In the genomic region with DNA sequence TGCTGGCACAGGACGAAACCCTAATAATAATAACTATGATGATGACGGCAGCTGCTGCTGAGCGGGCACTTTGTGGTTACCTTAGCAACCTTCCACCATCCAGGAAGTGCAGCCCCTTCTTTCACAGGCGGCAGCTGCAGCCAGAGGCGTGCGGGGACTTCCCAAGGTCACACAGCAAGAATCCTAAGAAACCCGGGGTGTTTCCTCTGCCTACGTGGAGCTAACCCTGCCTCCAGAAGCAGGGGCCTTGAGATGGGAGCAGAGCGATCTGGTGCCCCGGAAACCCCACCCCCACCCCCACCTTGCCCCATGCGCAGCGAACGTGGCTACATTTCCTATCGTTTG, we compare ENCODE assay signal across 8 cellular contexts. TPM values are rescaled to one million over a fixed set of nuclear protein-coding genes. Genes with fewer than 3 reads are reported as not detected.
DNase-seq lines count a peak whose midpoint lies in the region; ATAC-seq, FAIRE-seq and TF ChIP-seq lines count a peak whose summit lies in the region.

No MANE protein-coding gene starts in this region.

- no peak for FAIRE-seq in pancreas (lab: Jason Lieb, UNC)

- peak overlapping the region; percentile 24 for H3K4me3 ChIP-seq in fibroblast of pulmonary artery (replicated peaks; ENCODE audit: low read depth, low read length)
- H3K4me3 ChIP-seq in pancreas = peak overlapping the region in 3 of 4 donors; percentile 12 to 49 (median 44)
- H3K4me3 ChIP-seq in vagina = peak overlapping the region; percentile 52 to 62

- peaks cover 0 to 6% (median 0%) of the 10 kb centered on the region in 3 donors for H3K4me1 ChIP-seq in pancreas
- H3K4me1 ChIP-seq in vagina = peaks cover 41% of the 10 kb centered on the region

- peaks cover 2% of the 10 kb centered on the region for H3K36me3 Mint-ChIP-seq in activated T-helper 1 cell treated with anti-CD3 and anti-CD28 coated beads, Interleukin-12 subunit alpha, Interleukin-12 subunit beta, Interleukin-2, Interleukin-4 antibody, amounts not matched to agents 30 ng/mL and 10 ng/mL and 1 ng/mL, durations not matched to agents 14 hours and 24 hours and 36 hours (ENCODE audit: low read depth)

- intact Hi-C loops in activated T-helper 1 cell treated with anti-CD3 and anti-CD28 coated beads, Interleukin-12 subunit alpha, Interleukin-12 subunit beta, Interleukin-2, Interleukin-4 antibody, amounts not matched to agents 30 ng/mL and 10 ng/mL and 1 ng/mL, durations not matched to agents 14 hours and 24 hours and 36 hours (cut with micrococcal nuclease) = loop anchor here (1.0 to 10.0 kb wide), 9 partner anchors 18 to 1342 kb away; partner anchors contain the start of gene EIF1
- intact Hi-C loops in pancreas (cut with DNase I) (loop anchor here in 1 of 3 donors (10.0 kb wide), 2 partner anchors 762 to 1052 kb away; no protein-coding TSS in a partner anchor), vagina (cut with DNase I) (no loop called here)

- TF ChIP-seq POLR2A in vagina (IDR thresholded peaks at IDR 0.05) = no peak

- H3K27me3 ChIP-seq in pancreas (no peaks in the 10 kb centered on the region), vagina (no peaks in the 10 kb centered on the region)

- ATAC-seq in HG03159 (IDR thresholded peaks at IDR 0.05; ENCODE audit: unreplicated experiment) (peak; percentile 36), pancreas (peak; percentile 25 to 51 (median 40))

- H3K4me1 Mint-ChIP-seq in activated T-helper 1 cell treated with anti-CD3 and anti-CD28 coated beads, Interleukin-12 subunit alpha, Interleukin-12 subunit beta, Interleukin-2, Interleukin-4 antibody, amounts not matched to agents 30 ng/mL and 10 ng/mL and 1 ng/mL, durations not matched to agents 14 hours and 24 hours and 36 hours (ENCODE audit: low read depth) = peaks cover 60% of the 10 kb centered on the region

- H3K27ac ChIP-seq in pancreas = peak overlapping the region; percentile 67 to 92 (median 82)
- H3K27ac ChIP-seq in vagina = peak overlapping the region; percentile 97

- H3K9me3 Mint-ChIP-seq in activated T-helper 1 cell treated with anti-CD3 and anti-CD28 coated beads, Interleukin-12 subunit alpha, Interleukin-12 subunit beta, Interleukin-2, Interleukin-4 antibody, amounts not matched to agents 30 ng/mL and 10 ng/mL and 1 ng/mL, durations not matched to agents 14 hours and 24 hours and 36 hours = no peaks in the 10 kb centered on the region

- TF ChIP-seq CTCF in fibroblast of pulmonary artery (IDR thresholded peaks at IDR 0.05; ENCODE audit: low read length, missing control alignments) (no peak), pancreas (IDR thresholded peaks at IDR 0.05) (no peak), vagina (IDR thresholded peaks at IDR 0.05) (no peak)

- H3K27ac Mint-ChIP-seq in activated T-helper 1 cell treated with anti-CD3 and anti-CD28 coated beads, Interleukin-12 subunit alpha, Interleukin-12 subunit beta, Interleukin-2, Interleukin-4 antibody, amounts not matched to agents 30 ng/mL and 10 ng/mL and 1 ng/mL, durations not matched to agents 14 hours and 24 hours and 36 hours = peak overlapping the region; percentile 98

- peaks cover 7% of the 10 kb centered on the region for H3K27me3 Mint-ChIP-seq in activated T-helper 1 cell treated with anti-CD3 and anti-CD28 coated beads, Interleukin-12 subunit alpha, Interleukin-12 subunit beta, Interleukin-2, Interleukin-4 antibody, amounts not matched to agents 30 ng/mL and 10 ng/mL and 1 ng/mL, durations not matched to agents 14 hours and 24 hours and 36 hours (ENCODE audit: insufficient read depth)

- peak overlapping the region; percentile 81 for H3K4me3 Mint-ChIP-seq in activated T-helper 1 cell treated with anti-CD3 and anti-CD28 coated beads, Interleukin-12 subunit alpha, Interleukin-12 subunit beta, Interleukin-2, Interleukin-4 antibody, amounts not matched to agents 30 ng/mL and 10 ng/mL and 1 ng/mL, durations not matched to agents 14 hours and 24 hours and 36 hours

- DNase-seq in NK-92 treated with Interleukin-12 subunit alpha and Interleukin-12 subunit beta, amount 100 ng/mL, for 24 hours (lab: John Stamatoyannopoulos, UW) = peak; percentile 74
- DNase-seq in NK-92 (lab: John Stamatoyannopoulos, UW; ENCODE audit: unreplicated experiment) (no peak), NCI-H748 (lab: John Stamatoyannopoulos, UW; ENCODE audit: unreplicated experiment) (peak; percentile 91), fibroblast of pulmonary artery (ENCODE audit: low read depth) (peak; percentile 59), pancreas (peak in 5 of 6 donors; percentile 46 to 61 (median 54)), vagina (ENCODE audit: extremely low spot score in 2 of 2) (peak in 1 of 2 donors; percentile 88)
- peak; percentile 63 for DNase-seq in activated T-helper 1 cell treated with anti-CD3 and anti-CD28 coated beads, Interleukin-12 subunit alpha, Interleukin-12 subunit beta, Interleukin-2, Interleukin-4 antibody, amounts not matched to agents 30 ng/mL and 10 ng/mL and 1 ng/mL, durations not matched to agents 14 hours and 24 hours and 36 hours (ENCODE audit: low spot score)

- H3K36me3 ChIP-seq in pancreas (no peaks in the 10 kb centered on the region), vagina (no peaks in the 10 kb centered on the region)

- H3K9me3 ChIP-seq in pancreas (no peaks in the 10 kb centered on the region), vagina (no peaks in the 10 kb centered on the region)

- 0% methylated on average over 14 of the region's 14 CpGs for WGBS in pancreas, 2 donors

RNA-seq across cellular contexts. Expression of gene EIF1, which starts 22.4 kb away (rescaled TPM):
- total RNA-seq in activated T-helper 1 cell treated with anti-CD3 and anti-CD28 coated beads, Interleukin-12 subunit alpha, Interleukin-12 subunit beta, Interleukin-2, Interleukin-4 antibody, amounts not matched to agents 30 ng/mL and 10 ng/mL and 1 ng/mL, durations not matched to agents 14 hours and 24 hours and 36 hours = 876 and 893 TPM in 2 replicates
- total RNA-seq in pancreas (100 to 1,000 TPM; 421 to 934 (median 592) TPM), vagina (204 TPM)
- polyA plus RNA-seq in pancreas = 100 to 1,000 TPM; 316 to 590 TPM

RNA-seq across cellular contexts. Expression of gene KRT17, which starts 41.9 kb away (rescaled TPM):
- total RNA-seq in activated T-helper 1 cell treated with anti-CD3 and anti-CD28 coated beads, Interleukin-12 subunit alpha, Interleukin-12 subunit beta, Interleukin-2, Interleukin-4 antibody, amounts not matched to agents 30 ng/mL and 10 ng/mL and 1 ng/mL, durations not matched to agents 14 hours and 24 hours and 36 hours = 0.24 TPM in 1 of 2 replicates, not detected in the other
- total RNA-seq in pancreas (10 to 100 TPM in 1 of 6 donors, 1 to 10 TPM in 2, under 1 TPM in 3; 0.42 to 28.4 (median 1.0) TPM), vagina (165 TPM)
- polyA plus RNA-seq in pancreas = 1 to 10 TPM; 2.6 to 7.0 TPM

RNA-seq across cellular contexts. Expression of gene GAST, which starts 45.8 kb away (rescaled TPM):
- not detected in 2 replicates for total RNA-seq in activated T-helper 1 cell treated with anti-CD3 and anti-CD28 coated beads, Interleukin-12 subunit alpha, Interleukin-12 subunit beta, Interleukin-2, Interleukin-4 antibody, amounts not matched to agents 30 ng/mL and 10 ng/mL and 1 ng/mL, durations not matched to agents 14 hours and 24 hours and 36 hours
- total RNA-seq in pancreas = not detected
- not detected for polyA plus RNA-seq in pancreas
- not detected for total RNA-seq in vagina

RNA-seq across cellular contexts. Expression of gene KRT16, which starts 53.7 kb away (rescaled TPM):
- total RNA-seq in activated T-helper 1 cell treated with anti-CD3 and anti-CD28 coated beads, Interleukin-12 subunit alpha, Interleukin-12 subunit beta, Interleukin-2, Interleukin-4 antibody, amounts not matched to agents 30 ng/mL and 10 ng/mL and 1 ng/mL, durations not matched to agents 14 hours and 24 hours and 36 hours = not detected in 2 replicates
- total RNA-seq in pancreas = under 1 TPM in 2 of 6 donors, not detected in 4; 0.15 to 0.32 TPM
- polyA plus RNA-seq in pancreas = under 1 TPM; 0.05 to 0.61 TPM
- total RNA-seq in vagina = 872 TPM
